Comparison of ENCODE assay signal across 9 cellular contexts in the genomic region with DNA sequence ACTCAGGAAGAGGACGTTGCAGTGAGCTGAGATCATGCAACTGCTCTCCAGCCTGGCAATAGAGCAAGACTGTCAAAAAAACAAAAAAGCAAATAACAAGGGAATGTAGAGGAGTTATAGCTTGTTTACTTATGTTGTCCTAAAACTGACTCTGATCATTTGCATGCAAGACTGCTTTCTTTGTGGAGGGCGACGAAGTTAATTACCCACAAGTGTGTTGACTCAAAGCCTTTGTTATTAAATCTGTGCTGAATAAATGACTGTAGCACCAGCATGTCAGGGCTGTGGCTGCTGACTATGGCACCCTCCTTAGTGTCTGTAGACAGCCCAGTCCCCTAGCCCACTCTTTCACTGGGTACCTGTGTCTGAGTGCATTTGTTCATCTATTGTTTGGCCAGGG. TPM values are rescaled to one million over a fixed set of nuclear protein-coding genes. Genes with fewer than 3 reads are reported as not detected.
"Had no signal": no experiment of that assay in that cellular context is flagged by ENCODE, and none has a peak within 500 bp of the region (broad histone marks: within the 10 kb centered on the region; RNA-seq: fewer than 3 reads in every experiment).

No MANE protein-coding gene starts in this region.

- ATAC-seq: HepG2, K562 had no signal

- DNase-seq: IMR-90, KBM-7, KG1 had no signal

- H3K4me1 Mint-ChIP-seq: IgD-negative memory B cell had no signal

- H3K27ac ChIP-seq: HL-60 had no signal

- H3K4me3 Mint-ChIP-seq: IgD-negative memory B cell had no signal

- H3K9me3 Mint-ChIP-seq: IgD-negative memory B cell had no signal

- H3K27ac Mint-ChIP-seq: IgD-negative memory B cell had no signal

- H3K4me3 ChIP-seq: K562 had no signal

- H3K27me3 Mint-ChIP-seq: IgD-negative memory B cell had no signal

- H3K36me3 Mint-ChIP-seq: IgD-negative memory B cell had no signal

RNA-seq across cellular contexts. Expression of a gene that starts 50.3 kb away (rescaled TPM):
- total RNA-seq: HepG2, HT-29, HT1080, IMR-90, K562 had no signal
- polyA plus RNA-seq: HepG2, IgD-negative memory B cell, IMR-90, K562 had no signal
